ENCODE assay signal across 9 cellular contexts in genomic region chr16:4623593-4623992, GRCh38. TPM values are rescaled to one million over a fixed set of nuclear protein-coding genes. Genes with fewer than 3 reads are reported as not detected.
DNase-seq lines count a peak whose midpoint lies in the region; ATAC-seq and TF ChIP-seq lines count a peak whose summit lies in the region.
"Had no signal": no experiment of that assay in that cellular context is flagged by ENCODE, and none has a peak within 500 bp of the region (broad histone marks: within the 10 kb centered on the region; RNA-seq: fewer than 3 reads in every experiment).

No MANE protein-coding gene starts in this region.

- peaks cover 14% of the 10 kb centered on the region for H3F3A ChIP-seq in neural progenitor cell (ENCODE audit: low read depth)

- H2AFZ ChIP-seq in neural progenitor cell (replicated peaks), result no peak overlapping the region

- no peak for TF ChIP-seq CTCF in neural progenitor cell (IDR thresholded peaks at IDR 0.05)

- H3K4me2 ChIP-seq in neural progenitor cell, result no peak overlapping the region

- H3K79me2 ChIP-seq in neural progenitor cell (ENCODE audit: low read depth), result peaks cover 38% of the 10 kb centered on the region

- H3K36me3 Mint-ChIP-seq in CD4-positive, CD25-positive, alpha-beta regulatory T cell, result no peaks in the 10 kb centered on the region
- H3K36me3 Mint-ChIP-seq in IgD-negative memory B cell, result no peaks in the 10 kb centered on the region
- H3K36me3 Mint-ChIP-seq in activated naive CD8-positive, alpha-beta T cell treated with anti-CD3 and anti-CD28 coated beads, Interleukin-2, amount 50 U/mL, for 24 hours (ENCODE audit: low read depth), result no peaks in the 10 kb centered on the region
- H3K36me3 Mint-ChIP-seq in neural progenitor cell, result peaks cover 13% of the 10 kb centered on the region

- peak overlapping the region in 2 of 3 donors; percentile 59 to 98 for H3K27ac Mint-ChIP-seq in CD4-positive, CD25-positive, alpha-beta regulatory T cell
- H3K27ac Mint-ChIP-seq in IgD-negative memory B cell (peak overlapping the region in 2 of 3 donors; percentile 39 to 62), neural progenitor cell (peak overlapping the region; percentile 100)
- no peak overlapping the region for H3K27ac Mint-ChIP-seq in activated naive CD8-positive, alpha-beta T cell treated with anti-CD3 and anti-CD28 coated beads, Interleukin-2, amount 50 U/mL, for 24 hours

- H3K27me3 Mint-ChIP-seq in CD4-positive, CD25-positive, alpha-beta regulatory T cell, result peaks cover 5% of the 10 kb centered on the region
- H3K27me3 Mint-ChIP-seq in IgD-negative memory B cell (no peaks in the 10 kb centered on the region), neural progenitor cell (ENCODE audit: insufficient read depth, low read depth) (no peaks in the 10 kb centered on the region)
- no peaks in the 10 kb centered on the region for H3K27me3 Mint-ChIP-seq in activated naive CD8-positive, alpha-beta T cell treated with anti-CD3 and anti-CD28 coated beads, Interleukin-2, amount 50 U/mL, for 24 hours

- no peaks in the 10 kb centered on the region for H3K9me3 ChIP-seq in CD4-positive, CD25-positive, alpha-beta regulatory T cell (ENCODE audit: control insufficient read depth in 2 of 2, low read length in 2 of 2)
- no peaks in the 10 kb centered on the region for H3K9me3 ChIP-seq in neural progenitor cell (ENCODE audit: low read depth)

- H3K9ac ChIP-seq in neural progenitor cell, result no peak overlapping the region

- H3K9me3 Mint-ChIP-seq in CD4-positive, CD25-positive, alpha-beta regulatory T cell, result peaks cover 0 to 3% (median 0%) of the 10 kb centered on the region in 7 donors
- no peaks in the 10 kb centered on the region for H3K9me3 Mint-ChIP-seq in IgD-negative memory B cell
- H3K9me3 Mint-ChIP-seq in activated naive CD8-positive, alpha-beta T cell treated with anti-CD3 and anti-CD28 coated beads, Interleukin-2, amount 50 U/mL, for 24 hours, result no peaks in the 10 kb centered on the region
- H3K9me3 Mint-ChIP-seq in neural progenitor cell, result no peaks in the 10 kb centered on the region

- ATAC-seq in CD4-positive, CD25-positive, alpha-beta regulatory T cell (ENCODE audit: low read depth in 2 of 2), result no peak
- no peak for ATAC-seq in activated naive CD8-positive, alpha-beta T cell treated with anti-CD3 and anti-CD28 coated beads, Interleukin-2, amount 50 U/mL, for 24 hours
- no peak for ATAC-seq in GM21423 (IDR thresholded peaks at IDR 0.05; ENCODE audit: unreplicated experiment)

- H3K4me1 Mint-ChIP-seq in CD4-positive, CD25-positive, alpha-beta regulatory T cell, result peaks cover 6 to 34% (median 24%) of the 10 kb centered on the region in 4 donors
- H3K4me1 Mint-ChIP-seq in IgD-negative memory B cell (peaks cover 12 to 29% (median 26%) of the 10 kb centered on the region in 3 donors), neural progenitor cell (peaks cover 22% of the 10 kb centered on the region)
- H3K4me1 Mint-ChIP-seq in activated naive CD8-positive, alpha-beta T cell treated with anti-CD3 and anti-CD28 coated beads, Interleukin-2, amount 50 U/mL, for 24 hours, result peaks cover 29% of the 10 kb centered on the region

- peaks cover 26% of the 10 kb centered on the region for H4K20me1 ChIP-seq in neural progenitor cell (ENCODE audit: low read depth)

- DNase-seq in CD4-positive, CD25-positive, alpha-beta regulatory T cell, result no peak
- no peak for DNase-seq in activated naive CD8-positive, alpha-beta T cell treated with anti-CD3 and anti-CD28 coated beads, Interleukin-2, amount 50 U/mL, for 24 hours
- DNase-seq in neural progenitor cell (ENCODE audit: low spot score) (no peak), GDM1 (lab: John Stamatoyannopoulos, UW) (no peak), NCI-H510A treated with DMSO at 0.1 percent for 48 hours (lab: John Stamatoyannopoulos, UW) (no peak), DMS 273 (lab: John Stamatoyannopoulos, UW; ENCODE audit: unreplicated experiment) (no peak)
- DNase-seq: DMS 273 treated with DMSO at 0.1 percent for 48 hours had no signal

- H3K4me1 ChIP-seq in CD4-positive, CD25-positive, alpha-beta regulatory T cell (ENCODE audit: control insufficient read depth, insufficient read depth, low read length, poor library complexity, severe bottlenecking), result peaks cover 26% of the 10 kb centered on the region
- H3K4me1 ChIP-seq in neural progenitor cell, result peaks cover 7% of the 10 kb centered on the region

- H3K27ac ChIP-seq in CD4-positive, CD25-positive, alpha-beta regulatory T cell (ENCODE audit: insufficient read depth, low read length, poor library complexity, severe bottlenecking), result no peak overlapping the region
- no peak overlapping the region for H3K27ac ChIP-seq in neural progenitor cell

- no peak overlapping the region for H3K4me3 ChIP-seq in CD4-positive, CD25-positive, alpha-beta regulatory T cell (ENCODE audit: low read depth, low read length)
- H3K4me3 ChIP-seq in neural progenitor cell, result no peak overlapping the region

- no peaks in the 10 kb centered on the region for H3K36me3 ChIP-seq in CD4-positive, CD25-positive, alpha-beta regulatory T cell (ENCODE audit: control insufficient read depth, insufficient read depth, low read length)
- no peaks in the 10 kb centered on the region for H3K36me3 ChIP-seq in neural progenitor cell

- H3K4me3 Mint-ChIP-seq in CD4-positive, CD25-positive, alpha-beta regulatory T cell, result peak overlapping the region; percentile 86 to 98 (median 96)
- H3K4me3 Mint-ChIP-seq in IgD-negative memory B cell (peak overlapping the region; percentile 75 to 97 (median 90)), neural progenitor cell (peak overlapping the region; percentile 99)
- H3K4me3 Mint-ChIP-seq in activated naive CD8-positive, alpha-beta T cell treated with anti-CD3 and anti-CD28 coated beads, Interleukin-2, amount 50 U/mL, for 24 hours, result peak overlapping the region; percentile 94

- H3K27me3 ChIP-seq in CD4-positive, CD25-positive, alpha-beta regulatory T cell (ENCODE audit: control insufficient read depth, insufficient read depth, low read length), result no peaks in the 10 kb centered on the region
- H3K27me3 ChIP-seq in neural progenitor cell, result no peaks in the 10 kb centered on the region

RNA-seq across cellular contexts. Expression of gene MGRN1, which starts 1.0 kb away (rescaled TPM):
- 78.2 TPM for total RNA-seq in CD4-positive, CD25-positive, alpha-beta regulatory T cell
- 1 to 10 TPM; 2.5 to 4.7 (median 4.4) TPM for polyA plus RNA-seq in CD4-positive, CD25-positive, alpha-beta regulatory T cell
- polyA plus RNA-seq in IgD-negative memory B cell, result 8.5 TPM
- total RNA-seq in neural progenitor cell (ENCODE audit: low replicate concordance), result 17.5 and 22.4 TPM in 2 replicates

RNA-seq across cellular contexts. Expression of gene UBALD1, which starts 8.9 kb away (rescaled TPM):
- total RNA-seq in CD4-positive, CD25-positive, alpha-beta regulatory T cell, result 53.7 TPM
- 1 to 10 TPM; 5.1 to 7.3 (median 5.4) TPM for polyA plus RNA-seq in CD4-positive, CD25-positive, alpha-beta regulatory T cell
- 6.7 TPM for polyA plus RNA-seq in IgD-negative memory B cell
- 0.97 and 11.9 TPM in 2 replicates for total RNA-seq in neural progenitor cell (ENCODE audit: low replicate concordance)
